Comparison of ENCODE assay signal across 25 cellular contexts in genomic region chr11:86922225-86922624, GRCh38.
"Had no signal": no experiment of that assay in that cellular context is flagged by ENCODE, and none has a peak within 500 bp of the region (broad histone marks: within the 10 kb centered on the region; RNA-seq: fewer than 3 reads in every experiment).

No MANE protein-coding gene starts in this region.

- H3K27ac ChIP-seq: colonic mucosa, epithelial cell of prostate, esophagus squamous epithelium, gastrocnemius medialis, left lung, lower lobe of right lung had no signal

- H3K27me3 ChIP-seq: colonic mucosa, esophagus squamous epithelium, gastrocnemius medialis, heart right ventricle, left lung had no signal

- H3K9me3 ChIP-seq: colonic mucosa, esophagus squamous epithelium, gastrocnemius medialis, heart right ventricle, left lung, lower lobe of right lung, mucosa of descending colon had no signal

- H3K36me3 ChIP-seq: colonic mucosa, esophagus squamous epithelium, gastrocnemius medialis, left lung, lower lobe of right lung had no signal

- FAIRE-seq: endometrium, islet of Langerhans, keratinocyte had no signal

- H3K4me3 ChIP-seq: colonic mucosa, esophagus squamous epithelium, gastrocnemius medialis, heart right ventricle, left lung, lower lobe of right lung, mucosa of descending colon had no signal

- DNase-seq: colonic mucosa; cortex of kidney; effector CD8-positive, alpha-beta T cell; effector memory CD8-positive, alpha-beta T cell; endodermal cell; erythroblast; esophagus squamous epithelium; foreskin fibroblast; foreskin melanocyte; gastrocnemius medialis; glutamatergic neuron; head of caudate nucleus; heart right ventricle; hippocampal formation; left cardiac atrium; left lung; left ventricle myocardium superior; lower lobe of right lung; mesenchymal stem cell; mucosa of descending colon had no signal

- H3K4me1 ChIP-seq: colonic mucosa had no signal

- ATAC-seq: effector memory CD8-positive, alpha-beta T cell; esophagus mucosa; gastrocnemius medialis; heart right ventricle; left cardiac atrium; left lung; left ventricle myocardium superior; lower lobe of right lung; mucosa of descending colon had no signal
